26 cellular contexts compared by ENCODE assay signal in the genomic region with DNA sequence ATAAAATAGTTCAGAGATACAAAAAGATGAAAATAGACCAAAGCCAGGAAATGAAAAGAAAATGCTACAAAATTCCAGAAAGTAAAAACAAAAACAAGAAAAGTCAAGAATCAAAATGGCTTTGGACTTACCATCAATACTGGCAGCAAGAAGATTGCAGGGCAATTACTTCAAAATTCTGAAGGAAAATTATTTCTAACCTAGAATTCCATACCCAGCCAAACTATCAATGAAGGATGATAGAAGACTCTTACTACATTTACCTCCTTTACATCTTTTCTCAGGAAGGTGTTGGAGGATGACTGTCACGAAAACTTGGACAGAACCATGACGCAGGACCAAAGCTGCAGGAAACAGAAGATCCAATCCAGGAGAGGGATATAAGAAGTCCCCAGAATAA. TPM values are rescaled to one million over a fixed set of nuclear protein-coding genes. Genes with fewer than 3 reads are reported as not detected.
A peak's percentile ranks its signal among the peaks of the same experiment; 100 is the strongest.
DNase-seq lines count a peak whose midpoint lies in the region; ATAC-seq, FAIRE-seq and TF ChIP-seq lines count a peak whose summit lies in the region.
"Had no signal": no experiment of that assay in that cellular context is flagged by ENCODE, and none has a peak within 500 bp of the region (broad histone marks: within the 10 kb centered on the region; RNA-seq: fewer than 3 reads in every experiment).

No MANE protein-coding gene starts in this region.

- H3K27ac Mint-ChIP-seq in CD4-positive, alpha-beta T cell = no peak overlapping the region
- H3K27ac Mint-ChIP-seq: B cell; CD8-positive, alpha-beta memory T cell had no signal

- no peak for TF ChIP-seq POLR2A in esophagus muscularis mucosa (IDR thresholded peaks at IDR 0.05; ENCODE audit: low read depth)

- no peak for TF ChIP-seq CTCF in left ventricle myocardium inferior (IDR thresholded peaks at IDR 0.05; ENCODE audit: borderline replicate concordance)
- TF ChIP-seq CTCF in esophagus muscularis mucosa (IDR thresholded peaks at IDR 0.05) = no peak
- TF ChIP-seq CTCF in CD4-positive, alpha-beta T cell (IDR thresholded peaks at IDR 0.05) = no peak

- peaks cover 3% of the 10 kb centered on the region for H3K27me3 ChIP-seq in left ventricle myocardium inferior (ENCODE audit: low read depth)
- H3K27me3 ChIP-seq in esophagus muscularis mucosa = no peaks in the 10 kb centered on the region
- no peaks in the 10 kb centered on the region for H3K27me3 ChIP-seq in CD4-positive, alpha-beta T cell (ENCODE audit: control insufficient read depth, insufficient read depth, low read length)
- H3K27me3 ChIP-seq: BLaER1 treated with 17β-estradiol and CSF1 and Interleukin-3, amounts not matched to agents 10 nM and 100 nM had no signal

- no peaks in the 10 kb centered on the region for H3K36me3 ChIP-seq in left ventricle myocardium inferior
- H3K36me3 ChIP-seq in esophagus muscularis mucosa = no peaks in the 10 kb centered on the region
- H3K36me3 ChIP-seq: BLaER1 treated with 17β-estradiol and CSF1 and Interleukin-3, amounts not matched to agents 10 nM and 100 nM had no signal

- H3K27ac ChIP-seq in left ventricle myocardium inferior (replicated peaks) (peak overlapping the region; percentile 11), esophagus muscularis mucosa (replicated peaks in 1 of 4) (no peak overlapping the region)
- no peak overlapping the region for H3K27ac ChIP-seq in CD4-positive, alpha-beta T cell (ENCODE audit: low read depth, low read length)
- H3K27ac ChIP-seq: 22Rv1; A549; BLaER1 treated with 17β-estradiol and CSF1 and Interleukin-3, amounts not matched to agents 10 nM and 100 nM; C4-2B had no signal

- H3K36me3 Mint-ChIP-seq in CD4-positive, alpha-beta T cell (ENCODE audit: low read depth) = no peaks in the 10 kb centered on the region
- H3K36me3 Mint-ChIP-seq: CD4-positive, alpha-beta memory T cell; CD8-positive, alpha-beta memory T cell had no signal

- 83% methylated on average over 2 of the region's 2 CpGs for WGBS in esophagus muscularis mucosa

- H3K27me3 Mint-ChIP-seq in CD4-positive, alpha-beta T cell = no peaks in the 10 kb centered on the region
- H3K27me3 Mint-ChIP-seq: B cell; CD4-positive, alpha-beta memory T cell had no signal

- no peak overlapping the region for H3K4me3 Mint-ChIP-seq in CD4-positive, alpha-beta T cell
- H3K4me3 Mint-ChIP-seq: B cell; CD4-positive, alpha-beta memory T cell; CD8-positive, alpha-beta memory T cell had no signal

- H3K9me3 Mint-ChIP-seq in CD4-positive, alpha-beta T cell = peaks cover 24% of the 10 kb centered on the region

- no peak for DNase-seq in left ventricle myocardium inferior
- DNase-seq in Right ventricle myocardium inferior (ENCODE audit: missing footprints) = no peak
- no peak for DNase-seq in HTR-8/SVneo (ENCODE audit: insufficient read length, low spot score)
- DNase-seq in esophagus muscularis mucosa (ENCODE audit: extremely low spot score) = peak; percentile 14
- DNase-seq in CD4-positive, alpha-beta T cell = no peak
- DNase-seq: AML-193; CD4-positive, alpha-beta memory T cell; CD8-positive, alpha-beta memory T cell; COR-L47; DMS 273 treated with DMSO at 0.1 percent for 48 hours; DMS153; DMS53; DMS79; DND-41; EL; GDM1 had no signal

- FAIRE-seq in HTR-8/SVneo (lab: Jason Lieb, UNC) = peak; percentile 49
- FAIRE-seq: A549, GM12878, GM12892, GM18507 had no signal

- no peak for ATAC-seq in Right ventricle myocardium inferior
- ATAC-seq in HG03457 (IDR thresholded peaks at IDR 0.05; ENCODE audit: unreplicated experiment) = no peak
- no peak for ATAC-seq in CD4-positive, alpha-beta T cell (ENCODE audit: poor library complexity)
- ATAC-seq: A549, GM12878 had no signal

- H3K9me3 ChIP-seq in left ventricle myocardium inferior (replicated peaks) (peaks cover 52% of the 10 kb centered on the region), esophagus muscularis mucosa (peaks cover 0 to 33% (median 23%) of the 10 kb centered on the region in 4 donors)
- peaks cover 9% of the 10 kb centered on the region for H3K9me3 ChIP-seq in CD4-positive, alpha-beta T cell (ENCODE audit: control insufficient read depth, low read length)

- POLR2A ChIA-PET in CD4-positive, alpha-beta T cell (lab: Charles Lee) = no interaction called here

- intact Hi-C loops in left ventricle myocardium inferior (cut with micrococcal nuclease) = no loop called here
- intact Hi-C loops in Right ventricle myocardium inferior (cut with DNase I) = loop anchor here (5.0 kb wide), 1 partner anchor 38 kb away; no protein-coding TSS in a partner anchor
- intact Hi-C loops in esophagus muscularis mucosa (cut with DNase I) = no loop called here
- intact Hi-C loops in CD4-positive, alpha-beta T cell (cut with DNase I, micrococcal nuclease) = no loop called here

- TF ChIP-seq EP300 in esophagus muscularis mucosa (IDR thresholded peaks at IDR 0.05) = no peak

- H3K4me1 Mint-ChIP-seq in CD4-positive, alpha-beta T cell (ENCODE audit: low read depth) = no peaks in the 10 kb centered on the region
- H3K4me1 Mint-ChIP-seq: B cell; CD4-positive, alpha-beta memory T cell; CD8-positive, alpha-beta memory T cell had no signal

- no peaks in the 10 kb centered on the region for H3K4me1 ChIP-seq in left ventricle myocardium inferior
- H3K4me1 ChIP-seq in esophagus muscularis mucosa = no peaks in the 10 kb centered on the region
- H3K4me1 ChIP-seq: A549; BLaER1 treated with 17β-estradiol and CSF1 and Interleukin-3, amounts not matched to agents 10 nM and 100 nM had no signal

- H3K4me3 ChIP-seq in left ventricle myocardium inferior (no peak overlapping the region), esophagus muscularis mucosa (no peak overlapping the region)
- H3K4me3 ChIP-seq: A549; BLaER1 treated with 17β-estradiol and CSF1 and Interleukin-3, amounts not matched to agents 10 nM and 100 nM; GM12878 had no signal

- CTCF ChIA-PET in CD4-positive, alpha-beta T cell (lab: Charles Lee) = no interaction called here

RNA-seq across cellular contexts. Expression of gene EGFLAM, which starts 46.8 kb away (rescaled TPM):
- total RNA-seq in left ventricle myocardium inferior (8.9 TPM), Right ventricle myocardium inferior (8.8 TPM), esophagus muscularis mucosa (10 to 100 TPM in 2 of 4 donors, 1 to 10 TPM in 2; 6.6 to 13.6 (median 9.8) TPM)
- not detected for total RNA-seq in CD4-positive, alpha-beta T cell
- total RNA-seq: B cell; CD4-positive, alpha-beta memory T cell; CD8-positive, alpha-beta memory T cell; G401; GM12878 had no signal
